In the genomic region with DNA sequence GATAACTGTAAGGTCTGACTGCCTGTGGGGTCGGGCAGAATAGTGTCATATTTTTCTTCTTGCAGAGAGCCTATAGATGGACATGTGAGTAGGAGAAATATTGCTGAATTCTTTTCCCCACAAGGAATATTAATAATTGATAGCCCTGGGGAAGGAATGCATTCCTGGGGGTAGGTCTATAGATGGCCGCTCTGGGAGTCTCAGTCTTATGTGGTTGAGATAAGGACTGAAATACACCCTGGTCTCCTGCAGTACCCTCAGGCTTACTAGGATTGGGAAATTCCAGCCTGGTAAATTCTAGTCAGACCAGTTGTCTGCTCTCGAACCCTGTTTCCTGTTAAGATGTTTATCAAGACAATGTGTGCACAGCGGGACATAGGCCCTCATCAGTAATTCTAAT, we compare ENCODE assay signal across 7 cellular contexts. TPM values are rescaled to one million over a fixed set of nuclear protein-coding genes. Genes with fewer than 3 reads are reported as not detected.
"Had no signal": no experiment of that assay in that cellular context is flagged by ENCODE, and none has a peak within 500 bp of the region (broad histone marks: within the 10 kb centered on the region; RNA-seq: fewer than 3 reads in every experiment).

No MANE protein-coding gene starts in this region.

RNA-seq across cellular contexts. Expression of gene FCGR3B, which starts 12.5 kb away (rescaled TPM):
- total RNA-seq: GM23248, GM23338, H1, H4, H7, H9, HFFc6 had no signal
- polyA plus RNA-seq: GM23248, GM23338, H1 had no signal

RNA-seq across cellular contexts. Expression of gene FCGR2B, which starts 44.4 kb away (rescaled TPM):
- total RNA-seq: GM23248, GM23338, H1, H4, H7, H9, HFFc6 had no signal
- polyA plus RNA-seq: GM23248, GM23338 had no signal
